In the genomic region with DNA sequence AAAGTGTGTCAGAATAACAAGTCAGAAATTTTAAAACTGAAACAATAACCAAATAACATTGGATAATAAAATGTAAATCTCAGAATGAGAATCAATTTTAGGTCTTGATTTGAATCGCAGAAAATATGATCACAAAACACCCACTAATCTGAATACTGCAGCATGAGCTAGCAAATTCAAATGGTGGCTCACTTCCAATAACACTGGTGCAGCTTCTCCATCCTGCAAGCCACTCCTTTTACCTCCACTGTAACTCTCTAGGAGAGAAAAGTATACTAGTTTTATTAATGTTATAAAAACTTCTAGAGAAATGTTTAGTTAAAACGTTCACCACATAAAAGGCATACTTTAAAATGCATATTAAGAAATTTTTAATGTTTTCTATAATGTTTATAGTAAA, we compare ENCODE assay signal across 28 cellular contexts. TPM values are rescaled to one million over a fixed set of nuclear protein-coding genes. Genes with fewer than 3 reads are reported as not detected.
DNase-seq lines count a peak whose midpoint lies in the region; ATAC-seq, FAIRE-seq and TF ChIP-seq lines count a peak whose summit lies in the region.
"Had no signal": no experiment of that assay in that cellular context is flagged by ENCODE, and none has a peak within 500 bp of the region (broad histone marks: within the 10 kb centered on the region; RNA-seq: fewer than 3 reads in every experiment).

No MANE protein-coding gene starts in this region.

- H3K9me1 ChIP-seq in K562 (ENCODE audit: control insufficient read depth, insufficient read depth, low read length) = no peaks in the 10 kb centered on the region

- WGBS in K562 (ENCODE audit: insufficient coverage, low coverage, missing lambda C conversion rate) = 34% methylated on average over 2 of the region's 2 CpGs
- WGBS in gastroesophageal sphincter (ENCODE audit: low coverage in 1 of 2), 2 donors = 25 to 44% methylated on average over 2 of the region's 2 CpGs

- no peak overlapping the region for H2AFZ ChIP-seq in K562 (ENCODE audit: low read depth, low read length)

- DNase-seq in AG20443 (ENCODE audit: low spot score) = peak; percentile 7
- peak; percentile 7 for DNase-seq in H4 (ENCODE audit: low spot score)
- DNase-seq in K562 (ENCODE audit: extremely low read depth in 1 of 4, low spot score in 3 of 4) = no peak
- DNase-seq in left colon = no peak
- DNase-seq in T1000 (lab: John Stamatoyannopoulos, UW) = no peak
- no peak for DNase-seq in NCI-H748 (lab: John Stamatoyannopoulos, UW; ENCODE audit: unreplicated experiment)
- DNase-seq in NCI-H524 treated with DMSO at 0.1 percent for 48 hours (lab: John Stamatoyannopoulos, UW) = no peak
- DNase-seq: activated CD4-positive, alpha-beta T cell treated with anti-CD3 and anti-CD28 coated beads, Interleukin-2, amount 50 U/mL, for 1 hour; activated naive CD4-positive, alpha-beta T cell treated with anti-CD3 and anti-CD28 coated beads, Interleukin-2, amount 10 ng/mL, durations not matched to agents 7 days and 5 days; aorta; CD4-positive, CD25-positive, alpha-beta regulatory T cell; effector CD4-positive, alpha-beta T cell; foreskin keratinocyte; hypothalamus; lower lobe of right lung; NCI-H1436 treated with DMSO at 0.1 percent for 48 hours; NK-92 treated with Interleukin-12 subunit alpha and Interleukin-12 subunit beta, amount 100 ng/mL, for 24 hours; ovary; stimulated activated naive CD8-positive, alpha-beta T cell treated with anti-CD3 and anti-CD28 coated beads, Interleukin-15, amount 100 ng/mL, for 72 hours; tibial artery had no signal

- TF ChIP-seq EP300 in K562 (IDR thresholded peaks at IDR 0.05; ENCODE audit: low read length) (no peak), gastroesophageal sphincter (IDR thresholded peaks at IDR 0.05) (no peak)

- TF ChIP-seq POLR2A in K562 (conservative IDR thresholded peaks at IDR 0.05) (no peak), gastroesophageal sphincter (IDR thresholded peaks at IDR 0.05) (no peak)

- TF ChIP-seq RAD21 in K562 (CRISPR knock-in tag; conservative IDR thresholded peaks at IDR 0.05 in 1 of 2, IDR thresholded peaks at IDR 0.05 in 1 of 2) = no peak

- H3K27ac ChIP-seq in K562 (ENCODE audit: extremely low read depth, low read depth, low read length) (no peak overlapping the region), gastroesophageal sphincter (no peak overlapping the region)
- H3K27ac ChIP-seq: foreskin keratinocyte, KMS-11, lower lobe of right lung, ovary, SJSA1, tibial artery had no signal

- ATAC-seq in K562 (peak; percentile 56; the same call in 1 of the 3 replicates), left colon (peak; percentile 62), gastroesophageal sphincter (no peak)
- ATAC-seq: foreskin keratinocyte; lower lobe of right lung; Panc1; sciatic nerve; stimulated activated naive CD8-positive, alpha-beta T cell treated with anti-CD3 and anti-CD28 coated beads, Interleukin-15, amount 100 ng/mL, for 72 hours had no signal

- H3K4me3 ChIP-seq in K562 (no peak overlapping the region), gastroesophageal sphincter (no peak overlapping the region)
- H3K4me3 ChIP-seq: lower lobe of right lung, mucosa of descending colon, ovary, SJSA1, tibial artery had no signal

- no peaks in the 10 kb centered on the region for H3K9me3 ChIP-seq in K562 (replicated peaks; ENCODE audit: control insufficient read depth, insufficient read depth, low read depth, low read length)
- no peaks in the 10 kb centered on the region for H3K9me3 ChIP-seq in gastroesophageal sphincter
- H3K9me3 ChIP-seq: lower lobe of right lung, mucosa of descending colon, ovary, SJSA1, tibial artery had no signal

- CTCF ChIA-PET in K562 (lab: Yijun Ruan, JAX; ENCODE audit: low intra/inter-chr PET ratio) = no interaction called here

- POLR2A ChIA-PET in K562 (lab: Yijun Ruan, JAX) = no interaction called here

- H3K27me3 ChIP-seq in K562 (ENCODE audit: control insufficient read depth in 2 of 2, insufficient read depth in 2 of 2, low read length in 2 of 2) = no peaks in the 10 kb centered on the region
- H3K27me3 ChIP-seq in gastroesophageal sphincter = no peaks in the 10 kb centered on the region
- H3K27me3 ChIP-seq: foreskin keratinocyte, ovary, SJSA1, tibial artery had no signal

- TF ChIP-seq CTCF in K562 (IDR thresholded peaks at IDR 0.05 in 2 of 3, conservative IDR thresholded peaks at IDR 0.05 in 1 of 3; ENCODE audit: insufficient read depth in 2 of 3, low read depth in 1 of 3, low read length in 3 of 3) = no peak
- no peak for TF ChIP-seq CTCF in gastroesophageal sphincter (IDR thresholded peaks at IDR 0.05)

- H3K4me1 ChIP-seq in K562 (replicated peaks in 1 of 2; ENCODE audit: control insufficient read depth in 2 of 2, insufficient read depth in 2 of 2, low read length in 2 of 2) (no peaks in the 10 kb centered on the region; a peak in 1 of 5 replicates), gastroesophageal sphincter (peaks cover 6 to 64% (median 7%) of the 10 kb centered on the region in 3 donors)
- H3K4me1 ChIP-seq: foreskin keratinocyte, SJSA1 had no signal

- H3K79me2 ChIP-seq in K562 (ENCODE audit: control insufficient read depth, insufficient read depth, low read length) = peaks cover 90% of the 10 kb centered on the region

- H3K4me2 ChIP-seq in K562 (ENCODE audit: insufficient read depth, low read length) = no peak overlapping the region
- H3K4me2 ChIP-seq: KMS-11 had no signal

- H3K9ac ChIP-seq in K562 (ENCODE audit: insufficient read depth in 1 of 2, low read depth in 2 of 2, low read length in 2 of 2) = no peak overlapping the region
- H3K9ac ChIP-seq: KMS-11 had no signal

- in situ Hi-C loops in K562 (cut with MboI) = no loop called here

- no peak for FAIRE-seq in K562 (lab: Jason Lieb, UNC)
- FAIRE-seq: H1, HTR-8/SVneo had no signal

- peaks cover 46% of the 10 kb centered on the region for H3K36me3 ChIP-seq in K562 (ENCODE audit: control insufficient read depth, insufficient read depth, low read length)
- H3K36me3 ChIP-seq in gastroesophageal sphincter = peaks cover 0 to 14% of the 10 kb centered on the region in 2 donors
- H3K36me3 ChIP-seq: lower lobe of right lung, ovary had no signal

- BruUV-seq in K562 (replicated peaks; lab: Mats Ljungman, UMichigan) = no TSS peak

- intact Hi-C loops in K562 (cut with micrococcal nuclease) = no loop called here
- intact Hi-C loops in left colon (cut with DNase I, micrococcal nuclease) = no loop called here

- peaks cover 9% of the 10 kb centered on the region; the same call in 1 of the 2 replicates for H4K20me1 ChIP-seq in K562 (replicated peaks; ENCODE audit: control insufficient read depth, insufficient read depth, low read length)

TF ChIP-seq in K562, 482 proteins besides CTCF, POLR2A, EP300 and RAD21:
- TF ChIP-seq NFIC (IDR thresholded peaks at IDR 0.05) (0 out of 2 replicates have a peak, but pooled peaks have one; percentile 10), NFE2 (IDR thresholded peaks at IDR 0.05; ENCODE audit: low read depth) (0 out of 2 replicates have a peak, but pooled peaks have one; percentile 4), PHF8 (IDR thresholded peaks at IDR 0.05; ENCODE audit: borderline replicate concordance, low read length) (no peak)
TF ChIP-seq in K562: peak in this region for 2.

RNA-seq across cellular contexts. Expression of a gene that starts 30.4 kb away (rescaled TPM):
- total RNA-seq in H4 (2014; rRNA removed; shearing (Covaris generic)) = 29.4 and 39.8 TPM in 2 replicates
- 55.3 and 167 TPM in 2 replicates for total RNA-seq in K562 (2011; cell fraction: chromatin; rRNA removed; ENCODE audit: low replicate concordance)
- 36.9 and 42.2 TPM in 2 replicates for total RNA-seq in K562 (2011; cell fraction: nucleolus; rRNA removed)
- 81.8 and 150 TPM in 2 replicates for total RNA-seq in K562 (2011; cell fraction: nucleoplasm; rRNA removed)
- total RNA-seq in K562 (2014; rRNA removed) (43.2 and 47.0 TPM in 2 replicates), K562 (2014; rRNA removed; fragmentation: Illumina TruSeq; extraction: Trizol) (75.8 and 86.7 TPM in 2 replicates), K562 (2015; rRNA removed; fragmentation: Illumina TruSeq; extraction: Trizol) (72.8 and 76.3 TPM in 2 replicates), K562 (2021) (103 TPM in 2 replicates), left colon (10 to 100 TPM; 86.3 to 88.6 TPM), gastroesophageal sphincter (100 to 1,000 TPM in 1 of 4 donors, 10 to 100 TPM in 3; 93.6 to 116 (median 95.3) TPM)
- polyA plus RNA-seq in K562 (2011; rRNA removed) (50.8 and 60.2 TPM in 2 replicates), K562 (2014; fragmentation: Illumina TruSeq; extraction: Trizol) (58.7 and 61.8 TPM in 2 replicates), K562 (2014; fragmentation: Nextera tagmentation; extraction: Ambion mirVana) (10 to 100 TPM; 29.3 to 30.5 TPM), K562 (2014; rRNA removed) (28.1 and 38.1 TPM in 2 replicates)
- 10.6 and 17.9 TPM in 2 replicates for polyA plus RNA-seq in K562 (2011; cell fraction: cytosol; rRNA removed)
- polyA plus RNA-seq in K562 (2011; cell fraction: nucleus; rRNA removed) = 49.2 and 67.7 TPM in 2 replicates
- polyA plus RNA-seq in K562 (2012) = 27.4 and 29.4 TPM in 2 replicates
- polyA minus RNA-seq in K562 (2011; rRNA and poly(A)+ RNA removed) = 139 and 163 TPM in 2 replicates
- polyA minus RNA-seq in K562 (2011; cell fraction: cytosol; rRNA and poly(A)+ RNA removed) = 48.4 and 56.2 TPM in 2 replicates
- polyA minus RNA-seq in K562 (2011; cell fraction: nucleus; rRNA and poly(A)+ RNA removed) = 102 and 133 TPM in 2 replicates

Comparison
In these comparisons a context has a peak if more than half of its experiments do, and no peak if none do; other contexts are left out.
1. DNase-seq: peak in AG20443 (single experiment) and H4 (single experiment); none in K562 (0 of 4), left colon (0 of 2), T1000 (single experiment), NCI-H748 (single experiment) and NCI-H524 treated with DMSO at 0.1 percent for 48 hours (single experiment).